9 cellular contexts compared by ENCODE assay signal in the genomic region with DNA sequence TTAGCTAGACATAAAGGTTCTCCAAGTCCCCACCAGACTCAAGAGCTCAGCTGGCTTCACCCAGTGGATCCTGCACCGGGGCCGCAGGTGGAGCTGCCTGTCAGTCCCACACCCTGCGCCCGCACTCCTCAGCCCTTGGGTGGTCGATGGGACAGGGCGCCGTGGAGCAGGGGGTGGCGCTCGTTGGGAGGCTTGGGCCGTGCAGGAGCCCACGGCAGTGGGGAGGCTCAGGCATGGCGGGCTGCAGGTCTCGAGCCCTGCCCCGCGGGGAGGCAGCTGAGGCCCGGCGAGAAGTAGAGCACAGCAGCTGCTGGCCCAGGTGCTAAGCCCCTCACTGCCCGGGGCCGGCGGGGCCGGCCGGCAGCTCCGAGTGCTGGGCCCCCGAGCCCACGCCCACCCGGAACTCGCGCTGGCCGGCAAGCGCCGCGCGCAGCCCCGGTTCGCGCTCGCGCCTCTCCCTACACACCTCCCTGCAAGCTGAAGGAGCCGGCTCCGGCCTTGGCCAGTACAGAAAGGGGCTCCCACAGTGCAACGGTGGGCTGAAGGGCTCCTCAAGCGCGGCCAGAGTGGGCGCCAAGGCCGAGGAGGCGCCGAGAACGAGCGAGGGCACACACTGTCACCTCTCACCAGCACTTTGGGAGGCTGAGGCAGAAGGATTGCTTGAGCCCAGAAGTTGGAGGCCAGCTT. TPM values are rescaled to one million over a fixed set of nuclear protein-coding genes. Genes with fewer than 3 reads are reported as not detected.
"Had no signal": no experiment of that assay in that cellular context is flagged by ENCODE, and none has a peak within 500 bp of the region (broad histone marks: within the 10 kb centered on the region; RNA-seq: fewer than 3 reads in every experiment).

No MANE protein-coding gene starts in this region.

RNA-seq across cellular contexts. Expression of a gene that starts 7.4 kb away (rescaled TPM):
- total RNA-seq: OCI-LY7, SJCRH30 had no signal

RNA-seq across cellular contexts. Expression of a gene that starts 12.1 kb away (rescaled TPM):
- total RNA-seq: MCF 10A, OCI-LY7, PC-9, SJCRH30 had no signal

RNA-seq across cellular contexts. Expression of a gene that starts 27.7 kb away (rescaled TPM):
- total RNA-seq: LHCN-M2, MCF 10A, NCI-H460, OCI-LY7, PC-9, Right ventricle myocardium inferior, RPMI7951, SJCRH30, SK-MEL-5 had no signal
